In genomic region chr1:37035014-37035686, GRCh38 we compare ENCODE assay signal across 1 cellular context.
TF ChIP-seq lines count a peak whose summit lies in the region.

No MANE protein-coding gene starts in this region.

TF ChIP-seq in H1, 55 proteins besides CTCF, POLR2A, EP300 and RAD21 (continued from another document):
- TF ChIP-seq CHD2 (IDR thresholded peaks at IDR 0.05; ENCODE audit: low read length), result no peak
